Comparison of ENCODE assay signal across 11 cellular contexts in the genomic region with DNA sequence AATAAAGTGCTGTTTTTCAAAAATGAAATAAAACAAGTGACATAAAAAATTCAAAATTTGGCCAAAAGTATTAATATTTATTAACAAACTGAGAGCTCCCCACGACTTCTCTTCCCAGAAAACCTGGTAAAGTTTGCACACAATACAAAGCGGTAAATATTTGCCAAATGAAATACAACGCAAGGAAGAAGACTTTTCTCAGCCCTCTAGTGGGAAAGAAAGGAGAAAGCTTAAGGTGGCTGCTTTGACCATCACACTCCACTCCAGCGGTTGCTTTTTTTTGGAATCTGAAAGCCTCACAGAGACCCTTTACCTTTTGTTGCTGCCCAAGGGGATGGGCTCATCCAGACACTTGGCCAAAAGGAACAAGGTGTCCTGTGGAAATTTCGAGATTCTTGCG. TPM values are rescaled to one million over a fixed set of nuclear protein-coding genes. Genes with fewer than 3 reads are reported as not detected.
DNase-seq lines count a peak whose midpoint lies in the region; ATAC-seq and TF ChIP-seq lines count a peak whose summit lies in the region.
"Had no signal": no experiment of that assay in that cellular context is flagged by ENCODE, and none has a peak within 500 bp of the region (broad histone marks: within the 10 kb centered on the region; RNA-seq: fewer than 3 reads in every experiment).

No MANE protein-coding gene starts in this region.

- H3K9me3 ChIP-seq in CD8-positive, alpha-beta T cell (ENCODE audit: low read length), result no peaks in the 10 kb centered on the region
- H3K9me3 ChIP-seq in body of pancreas, result no peaks in the 10 kb centered on the region
- no peaks in the 10 kb centered on the region for H3K9me3 ChIP-seq in tibial nerve
- H3K9me3 ChIP-seq: left ventricle myocardium inferior had no signal

- no peak for ATAC-seq in CD8-positive, alpha-beta T cell
- no peak for ATAC-seq in activated CD8-positive, alpha-beta T cell treated with anti-CD3 and anti-CD28 coated beads for 36 hours
- ATAC-seq in body of pancreas (no peak), GM21447 (IDR thresholded peaks at IDR 0.05; ENCODE audit: unreplicated experiment) (no peak)
- ATAC-seq: right cardiac atrium had no signal

- H3K4me1 Mint-ChIP-seq in CD8-positive, alpha-beta T cell (ENCODE audit: low read depth), result peaks cover 17% of the 10 kb centered on the region
- H3K4me1 Mint-ChIP-seq in activated CD8-positive, alpha-beta T cell treated with anti-CD3 and anti-CD28 coated beads for 36 hours (ENCODE audit: low read depth), result peaks cover 19% of the 10 kb centered on the region

- TF ChIP-seq EP300 in tibial nerve (IDR thresholded peaks at IDR 0.05), result no peak

- TF ChIP-seq POLR2A in body of pancreas (IDR thresholded peaks at IDR 0.05) (no peak), tibial nerve (IDR thresholded peaks at IDR 0.05) (no peak)

- DNase-seq in CD8-positive, alpha-beta T cell, result no peak
- no peak for DNase-seq in GM12864 (ENCODE audit: low read depth)
- no peak for DNase-seq in activated CD8-positive, alpha-beta T cell treated with anti-CD3 and anti-CD28 coated beads for 36 hours
- DNase-seq in kidney epithelial cell (ENCODE audit: low read depth), result no peak
- DNase-seq in body of pancreas, result no peak
- no peak for DNase-seq in tibial nerve (ENCODE audit: low spot score in 2 of 2)
- DNase-seq: activated CD4-positive, alpha-beta T cell treated with anti-CD3 and anti-CD28 coated beads for 1 hour; left ventricle myocardium inferior; NCI-H2029; right cardiac atrium had no signal

- H3K4me1 ChIP-seq in CD8-positive, alpha-beta T cell (ENCODE audit: insufficient read depth, low read length), result peaks cover 4% of the 10 kb centered on the region
- H3K4me1 ChIP-seq in body of pancreas, result peaks cover 26% of the 10 kb centered on the region
- peaks cover 0 to 29% (median 0%) of the 10 kb centered on the region in 4 donors for H3K4me1 ChIP-seq in tibial nerve

- H3K4me3 ChIP-seq in CD8-positive, alpha-beta T cell (ENCODE audit: low read depth, low read length), result no peak overlapping the region
- H3K4me3 ChIP-seq in GM12864 (ENCODE audit: low read depth, low read length), result no peak overlapping the region
- H3K4me3 ChIP-seq in kidney epithelial cell (ENCODE audit: low read depth, low read length), result no peak overlapping the region
- no peak overlapping the region for H3K4me3 ChIP-seq in body of pancreas
- H3K4me3 ChIP-seq in tibial nerve, result no peak overlapping the region

- H3K27me3 ChIP-seq in CD8-positive, alpha-beta T cell (ENCODE audit: insufficient read depth, low read length), result no peaks in the 10 kb centered on the region
- H3K27me3 ChIP-seq in kidney epithelial cell (ENCODE audit: control insufficient read depth, insufficient read depth, low read length), result no peaks in the 10 kb centered on the region
- H3K27me3 ChIP-seq in body of pancreas, result no peaks in the 10 kb centered on the region
- no peaks in the 10 kb centered on the region for H3K27me3 ChIP-seq in tibial nerve

- no peak for TF ChIP-seq CTCF in CD8-positive, alpha-beta T cell (IDR thresholded peaks at IDR 0.05)
- TF ChIP-seq CTCF in GM12864 (IDR thresholded peaks at IDR 0.05; ENCODE audit: low read depth, low read length, missing control alignments) (peak; percentile 3), kidney epithelial cell (IDR thresholded peaks at IDR 0.05; ENCODE audit: insufficient read depth, low read length, poor library complexity, severe bottlenecking) (peak; percentile 20), body of pancreas (IDR thresholded peaks at IDR 0.05) (peak in 1 of 7 experiments; percentile 6), tibial nerve (IDR thresholded peaks at IDR 0.05) (no peak)
- TF ChIP-seq CTCF in activated CD8-positive, alpha-beta T cell treated with anti-CD3 and anti-CD28 coated beads for 36 hours (IDR thresholded peaks at IDR 0.05), result no peak

- H3K27ac ChIP-seq in CD8-positive, alpha-beta T cell (ENCODE audit: low read depth, low read length), result no peak overlapping the region
- no peak overlapping the region for H3K27ac ChIP-seq in body of pancreas
- H3K27ac ChIP-seq in tibial nerve, result no peak overlapping the region

- no peaks in the 10 kb centered on the region for H3K9me3 Mint-ChIP-seq in CD8-positive, alpha-beta T cell
- no peaks in the 10 kb centered on the region for H3K9me3 Mint-ChIP-seq in activated CD8-positive, alpha-beta T cell treated with anti-CD3 and anti-CD28 coated beads for 36 hours

- CTCF ChIA-PET in CD8-positive, alpha-beta T cell (lab: Charles Lee), result interaction anchor here (0.5 to 0.6 kb wide), 2 partner anchors 22 to 48 kb away, joined by 3 read pairs; no protein-coding TSS in a partner anchor
- CTCF ChIA-PET in activated CD8-positive, alpha-beta T cell treated with anti-CD3 and anti-CD28 coated beads for 36 hours (lab: Charles Lee), result interaction anchor here (0.9 to 1.6 kb wide), 3 partner anchors 53 to 102 kb away, joined by 3 to 6 read pairs (median 4); no protein-coding TSS in a partner anchor

- no peaks in the 10 kb centered on the region for H3K27me3 Mint-ChIP-seq in CD8-positive, alpha-beta T cell (ENCODE audit: low read depth)
- no peaks in the 10 kb centered on the region for H3K27me3 Mint-ChIP-seq in activated CD8-positive, alpha-beta T cell treated with anti-CD3 and anti-CD28 coated beads for 36 hours

- intact Hi-C loops in CD8-positive, alpha-beta T cell (cut with DNase I, micrococcal nuclease), result loop anchor here (5.0 to 10.0 kb wide), 6 partner anchors 79 to 888 kb away; partner anchors contain the start of genes ATP1B3 (in 1 of the 2), CHST2 (in 1 of the 2), PLS1 (in 1 of the 2) and TFDP2 (in 1 of the 2)
- intact Hi-C loops in activated CD8-positive, alpha-beta T cell treated with anti-CD3 and anti-CD28 coated beads for 36 hours (cut with micrococcal nuclease), result no loop called here
- intact Hi-C loops in body of pancreas (cut with DNase I), result no loop called here

- POLR2A ChIA-PET in CD8-positive, alpha-beta T cell (lab: Charles Lee), result no interaction called here
- POLR2A ChIA-PET in activated CD8-positive, alpha-beta T cell treated with anti-CD3 and anti-CD28 coated beads for 36 hours (lab: Charles Lee), result interaction anchor here (0.6 kb wide), 1 partner anchor 183 kb away, joined by 3 read pairs; no protein-coding TSS in a partner anchor

- H3K36me3 ChIP-seq in CD8-positive, alpha-beta T cell (ENCODE audit: insufficient read depth, low read length), result no peaks in the 10 kb centered on the region
- H3K36me3 ChIP-seq in kidney epithelial cell (ENCODE audit: control insufficient read depth, insufficient read depth, low read length) (no peaks in the 10 kb centered on the region), body of pancreas (replicated peaks in 1 of 2; ENCODE audit: insufficient read depth in 1 of 2, low read depth in 2 of 2) (no peaks in the 10 kb centered on the region), tibial nerve (no peaks in the 10 kb centered on the region)
- H3K36me3 ChIP-seq: left ventricle myocardium inferior had no signal

- H3K27ac Mint-ChIP-seq in CD8-positive, alpha-beta T cell, result no peak overlapping the region
- H3K27ac Mint-ChIP-seq in activated CD8-positive, alpha-beta T cell treated with anti-CD3 and anti-CD28 coated beads for 36 hours, result no peak overlapping the region

- whole genome bisulfite sequencing in body of pancreas, 2 donors, result 61 to 62% methylated on average over 6 of the region's 6 CpGs
- 77 to 84% methylated on average over 6 of the region's 6 CpGs for WGBS in tibial nerve, 2 donors

- no peaks in the 10 kb centered on the region for H3K36me3 Mint-ChIP-seq in CD8-positive, alpha-beta T cell
- no peaks in the 10 kb centered on the region for H3K36me3 Mint-ChIP-seq in activated CD8-positive, alpha-beta T cell treated with anti-CD3 and anti-CD28 coated beads for 36 hours (ENCODE audit: low read depth)

- peak overlapping the region; percentile 62 for H3K4me3 Mint-ChIP-seq in CD8-positive, alpha-beta T cell
- H3K4me3 Mint-ChIP-seq in activated CD8-positive, alpha-beta T cell treated with anti-CD3 and anti-CD28 coated beads for 36 hours, result peak overlapping the region; percentile 53

RNA-seq across cellular contexts. Expression of gene GK5, which starts 1.1 kb away (rescaled TPM):
- 10 to 100 TPM in 1 of 2 experiments, 1 to 10 TPM in 1; 10.0 to 12.6 TPM for total RNA-seq in CD8-positive, alpha-beta T cell
- total RNA-seq in activated CD8-positive, alpha-beta T cell treated with anti-CD3 and anti-CD28 coated beads for 36 hours, result 10 to 100 TPM; 11.0 to 16.2 TPM
- total RNA-seq in kidney epithelial cell (5.5 TPM in 2 replicates), body of pancreas (10 to 100 TPM in 1 of 2 donors, 1 to 10 TPM in 1; 8.2 to 35.5 TPM), tibial nerve (10 to 100 TPM; 27.8 to 42.0 (median 32.1) TPM)

Comparison
In these comparisons a context has a peak if more than half of its experiments do, and no peak if none do; other contexts are left out.
1. CTCF ChIP-seq: peak in GM12864 (single experiment) and kidney epithelial cell (single experiment); none in CD8-positive, alpha-beta T cell (single experiment), activated CD8-positive, alpha-beta T cell treated with anti-CD3 and anti-CD28 coated beads for 36 hours (single experiment) and tibial nerve (0 of 5).
2. intact Hi-C loops: an anchor here in CD8-positive, alpha-beta T cell (5.0 to 10.0 kb wide); none called in activated CD8-positive, alpha-beta T cell treated with anti-CD3 and anti-CD28 coated beads for 36 hours and body of pancreas.